ENCODE assay signal across 18 cellular contexts in genomic region chr16:88013091-88013609, GRCh38.
A peak's percentile ranks its signal among the peaks of the same experiment; 100 is the strongest.
DNase-seq lines count a peak whose midpoint lies in the region; ATAC-seq, FAIRE-seq and TF ChIP-seq lines count a peak whose summit lies in the region.
"Had no signal": no experiment of that assay in that cellular context is flagged by ENCODE, and none has a peak within 500 bp of the region (broad histone marks: within the 10 kb centered on the region; RNA-seq: fewer than 3 reads in every experiment).

No MANE protein-coding gene starts in this region.

- no peak overlapping the region for H4K91ac ChIP-seq in H9 (ENCODE audit: insufficient read length, low read depth, low read length)

- no peaks in the 10 kb centered on the region for H3K27me3 Mint-ChIP-seq in H9 (ENCODE audit: low read depth)
- no peaks in the 10 kb centered on the region for H3K27me3 Mint-ChIP-seq in activated B cell treated with CpG ODN at 0.5 μM for 24 hours
- H3K27me3 Mint-ChIP-seq: activated naive CD8-positive, alpha-beta T cell treated with anti-CD3 and anti-CD28 coated beads for 36 hours; CD8-positive, alpha-beta memory T cell had no signal

- no peaks in the 10 kb centered on the region for H3K79me1 ChIP-seq in H9 (ENCODE audit: insufficient read depth, low read depth, low read length, poor library complexity, severe bottlenecking)

- H3T11ph ChIP-seq in H9 (ENCODE audit: low read length), result no peak overlapping the region

- no peaks in the 10 kb centered on the region for H3K9me1 ChIP-seq in keratinocyte (ENCODE audit: control insufficient read depth, extremely low read depth, insufficient read depth, low read length)

- peaks cover 6 to 11% of the 10 kb centered on the region in 2 experiments for H3K36me3 ChIP-seq in keratinocyte (ENCODE audit: control insufficient read depth in 2 of 2, extremely low read depth in 1 of 2, insufficient read depth in 2 of 2, low read length in 2 of 2)
- H3K36me3 ChIP-seq in A673 (ENCODE audit: insufficient read depth, low read length, poor library complexity, severe bottlenecking), result no peaks in the 10 kb centered on the region

- no peak overlapping the region; the same call in 1 of the 2 replicates for H3K14ac ChIP-seq in H9 (ENCODE audit: insufficient read depth, low read length)

- H3K23me2 ChIP-seq in H9 (ENCODE audit: insufficient read length, low read depth, low read length, poor library complexity, severe bottlenecking), result no peaks in the 10 kb centered on the region

- H3K79me2 ChIP-seq in H9 (ENCODE audit: insufficient read depth, low read length), result no peaks in the 10 kb centered on the region
- H3K79me2 ChIP-seq in keratinocyte (ENCODE audit: control insufficient read depth, insufficient read depth, low read length), result no peaks in the 10 kb centered on the region

- H3K27me3 ChIP-seq in H9 (ENCODE audit: insufficient read depth, low read length), result no peaks in the 10 kb centered on the region
- H3K27me3 ChIP-seq in keratinocyte (ENCODE audit: control insufficient read depth, extremely low read depth, insufficient read depth, low read length), result no peaks in the 10 kb centered on the region
- H3K27me3 ChIP-seq in A673 (replicated peaks; ENCODE audit: insufficient read depth, low read depth, low read length, poor library complexity), result no peaks in the 10 kb centered on the region
- H3K27me3 ChIP-seq: suprapubic skin had no signal

- H3K4me3 ChIP-seq in keratinocyte (ENCODE audit: control insufficient read depth in 2 of 3, extremely low read depth in 1 of 3, insufficient read depth in 2 of 3, low read depth in 1 of 3, low read length in 3 of 3) (no peak overlapping the region), A673 (ENCODE audit: low read depth, low read length, poor library complexity, severe bottlenecking) (no peak overlapping the region)
- H3K4me3 ChIP-seq: suprapubic skin had no signal

- no peak overlapping the region for H2BK120ac ChIP-seq in H9 (ENCODE audit: low read depth, low read length, poor library complexity, severe bottlenecking)

- CTCF ChIA-PET in activated B cell treated with CpG ODN at 0.5 μM for 24 hours (lab: Charles Lee) (no interaction called here), A673 (lab: Charles Lee) (no interaction called here)

- H2BK15ac ChIP-seq in H9 (ENCODE audit: low read depth, low read length), result no peak overlapping the region

- WGBS in H9 (ENCODE audit: extremely low coverage, insufficient read length, low lambda C conversion rate), result no CpG with 5 or more reads among the region's 18 CpGs

- TF ChIP-seq CTCF in H9 (conservative IDR thresholded peaks at IDR 0.05) (no peak), activated B cell treated with CpG ODN at 0.5 μM for 24 hours (IDR thresholded peaks at IDR 0.05) (no peak), keratinocyte (optimal IDR thresholded peaks at IDR 0.05 in 1 of 3, IDR thresholded peaks at IDR 0.05 in 1 of 3, conservative IDR thresholded peaks at IDR 0.05 in 1 of 3; ENCODE audit: extremely low read depth in 1 of 3, insufficient read depth in 2 of 3, low read length in 3 of 3) (no peak), A673 (conservative IDR thresholded peaks at IDR 0.05; ENCODE audit: low read depth, low read length) (no peak)

- peak overlapping the region in 2 of 3 experiments; percentile 43 to 88; a peak in 4 of 7 replicates for H3K27ac Mint-ChIP-seq in H9
- no peak overlapping the region for H3K27ac Mint-ChIP-seq in activated B cell treated with CpG ODN at 0.5 μM for 24 hours
- H3K27ac Mint-ChIP-seq: activated naive CD8-positive, alpha-beta T cell treated with anti-CD3 and anti-CD28 coated beads for 36 hours had no signal

- no TSS peak for BruUV-seq in A673 (replicated peaks; lab: Mats Ljungman, UMichigan)

- H3K4me2 ChIP-seq in H9 (ENCODE audit: insufficient read depth, insufficient read length, low read length), result no peak overlapping the region
- H3K4me2 ChIP-seq in keratinocyte (ENCODE audit: control insufficient read depth, extremely low read depth, insufficient read depth, low read depth, low read length), result peak overlapping the region; percentile 16
- H3K4me2 ChIP-seq: KMS-11 had no signal

- H3K4me3 Mint-ChIP-seq in H9 (no peak overlapping the region), activated B cell treated with CpG ODN at 0.5 μM for 24 hours (no peak overlapping the region)
- H3K4me3 Mint-ChIP-seq: activated naive CD8-positive, alpha-beta T cell treated with anti-CD3 and anti-CD28 coated beads for 36 hours; CD8-positive, alpha-beta memory T cell had no signal

- H4K5ac ChIP-seq in H9 (ENCODE audit: insufficient read length, low read depth, low read length), result no peak overlapping the region

- H3K23ac ChIP-seq in H9 (ENCODE audit: insufficient read length, low read depth, low read length), result no peak overlapping the region

- H3K9me3 ChIP-seq in H9 (ENCODE audit: control insufficient read depth, low read depth, low read length) (peaks cover 5% of the 10 kb centered on the region), keratinocyte (ENCODE audit: control insufficient read depth, low read depth, low read length) (no peaks in the 10 kb centered on the region), A673 (ENCODE audit: low read depth, low read length, poor library complexity, severe bottlenecking) (no peaks in the 10 kb centered on the region)
- H3K9me3 ChIP-seq: suprapubic skin had no signal

- peaks cover 19 to 24% of the 10 kb centered on the region in 2 experiments for H3K9me3 Mint-ChIP-seq in H9
- no peaks in the 10 kb centered on the region for H3K9me3 Mint-ChIP-seq in activated B cell treated with CpG ODN at 0.5 μM for 24 hours
- H3K9me3 Mint-ChIP-seq: activated naive CD8-positive, alpha-beta T cell treated with anti-CD3 and anti-CD28 coated beads for 36 hours; CD8-positive, alpha-beta memory T cell had no signal

- H3K4me1 Mint-ChIP-seq in H9 (peaks cover 25 to 28% of the 10 kb centered on the region in 2 experiments), activated B cell treated with CpG ODN at 0.5 μM for 24 hours (peaks cover 17% of the 10 kb centered on the region)

- H2BK12ac ChIP-seq in H9 (ENCODE audit: insufficient read length, low read depth, low read length), result no peak overlapping the region

- H3K36me3 Mint-ChIP-seq in H9 (ENCODE audit: insufficient read depth in 1 of 3, low read depth in 3 of 3) (peaks cover 50 to 54% (median 52%) of the 10 kb centered on the region in 3 experiments), activated B cell treated with CpG ODN at 0.5 μM for 24 hours (ENCODE audit: low read depth) (peaks cover 81% of the 10 kb centered on the region)

- no peak overlapping the region for H2BK5ac ChIP-seq in H9 (ENCODE audit: insufficient read length, low read length)

- no peak for ATAC-seq in activated B cell treated with CpG ODN at 0.5 μM for 24 hours (ENCODE audit: low read depth)
- ATAC-seq in HG03521 (IDR thresholded peaks at IDR 0.05; ENCODE audit: unreplicated experiment), result no peak

- no peak overlapping the region for H2BK20ac ChIP-seq in H9 (ENCODE audit: low read depth, low read length, poor library complexity, severe bottlenecking)

- H3K4me1 ChIP-seq in H9 (ENCODE audit: insufficient read depth, low read length) (peaks cover 3% of the 10 kb centered on the region; the same call in 1 of the 2 replicates), keratinocyte (ENCODE audit: control insufficient read depth, extremely low read depth, insufficient read depth, low read length) (peaks cover 11% of the 10 kb centered on the region), A673 (ENCODE audit: insufficient read depth, low read length, poor library complexity, severe bottlenecking) (no peaks in the 10 kb centered on the region)
- H3K4me1 ChIP-seq: suprapubic skin had no signal

- H3K4ac ChIP-seq in H9 (ENCODE audit: low read depth, low read length), result no peak overlapping the region

- H3K18ac ChIP-seq in H9 (ENCODE audit: insufficient read length, low read depth, low read length), result peak overlapping the region; percentile 34

- no peak overlapping the region for H2AK5ac ChIP-seq in H9 (ENCODE audit: insufficient read length, low read length)

- POLR2A ChIA-PET in activated B cell treated with CpG ODN at 0.5 μM for 24 hours (lab: Charles Lee) (no interaction called here), A673 (lab: Charles Lee; ENCODE audit: low non-redundant PET) (no interaction called here)

- H2AFZ ChIP-seq in H9 (ENCODE audit: low read length) (no peak overlapping the region), keratinocyte (ENCODE audit: control insufficient read depth, low read length) (peak overlapping the region; percentile 43)

- DNase-seq in H9, result no peak
- peak; percentile 11 for DNase-seq in activated B cell treated with CpG ODN at 0.5 μM for 24 hours
- peak; percentile 21 for DNase-seq in keratinocyte (ENCODE audit: low read depth, low spot score)
- DNase-seq in posterior vena cava (ENCODE audit: low spot score), result peak; percentile 38
- DNase-seq in NCI-H446 (lab: John Stamatoyannopoulos, UW), result no peak
- DNase-seq in GDM1 (lab: John Stamatoyannopoulos, UW), result no peak
- no peak for DNase-seq in A673 (ENCODE audit: low spot score)
- DNase-seq: activated CD8-positive, alpha-beta memory T cell treated with anti-CD3 and anti-CD28 coated beads for 24 hours; activated naive CD8-positive, alpha-beta T cell treated with anti-CD3 and anti-CD28 coated beads for 36 hours; cortex of kidney; NCI-H1436; NCI-H524 treated with DMSO at 0.1 percent for 48 hours; T-helper 9 cell had no signal

- no peak overlapping the region for H3K27ac ChIP-seq in H9 (ENCODE audit: insufficient read length, low read depth, low read length)
- H3K27ac ChIP-seq in keratinocyte (ENCODE audit: control insufficient read depth, insufficient read depth, low read length), result no peak overlapping the region
- no peak overlapping the region for H3K27ac ChIP-seq in A673 (ENCODE audit: low read depth, low read length, poor library complexity, severe bottlenecking)
- H3K27ac ChIP-seq: KMS-11, RWPE1, suprapubic skin had no signal

- peak; percentile 39 for FAIRE-seq in keratinocyte (lab: Jason Lieb, UNC)

- H3K9ac ChIP-seq in H9 (ENCODE audit: extremely low read depth, insufficient read length, low read length) (no peak overlapping the region), keratinocyte (ENCODE audit: control insufficient read depth, extremely low read depth, insufficient read depth, low read length) (no peak overlapping the region)
- H3K9ac ChIP-seq: KMS-11 had no signal

- H4K8ac ChIP-seq in H9 (replicated peaks; ENCODE audit: insufficient read length, low read depth, low read length), result no peak overlapping the region

- dilution Hi-C loops in keratinocyte (cut with MboI; ENCODE audit: extremely low pct_ligation_motif_present, low sequenced_read_pairs), result no loop called here

- H4K20me1 ChIP-seq in H9 (ENCODE audit: control insufficient read depth, insufficient read depth, insufficient read length) (no peaks in the 10 kb centered on the region), keratinocyte (ENCODE audit: control insufficient read depth, extremely low read depth, insufficient read depth, low read length) (no peaks in the 10 kb centered on the region)

- H3K56ac ChIP-seq in H9 (ENCODE audit: insufficient read length, low read depth, low read length), result no peak overlapping the region

- intact Hi-C loops in activated B cell treated with CpG ODN at 0.5 μM for 24 hours (cut with micrococcal nuclease), result no loop called here
- intact Hi-C loops in posterior vena cava (cut with DNase I), result no loop called here
- intact Hi-C loops in A673 (cut with micrococcal nuclease; ENCODE audit: unreplicated experiment), result no loop called here

Comparison
In these comparisons a context has a peak if more than half of its experiments do, and no peak if none do; other contexts are left out.
1. DNase-seq: peak in activated B cell treated with CpG ODN at 0.5 μM for 24 hours (single experiment), keratinocyte (single experiment) and posterior vena cava (single experiment); none in H9 (single experiment), NCI-H446 (0 of 2), GDM1 (single experiment) and A673 (single experiment).